In genomic region chr6:138572200-138572875, GRCh38 we compare ENCODE assay signal across 8 cellular contexts.
A peak's percentile ranks its signal among the peaks of the same experiment; 100 is the strongest.
DNase-seq lines count a peak whose midpoint lies in the region; ATAC-seq and TF ChIP-seq lines count a peak whose summit lies in the region.

No MANE protein-coding gene starts in this region.

- no peak for ATAC-seq in HG03280 (IDR thresholded peaks at IDR 0.05; ENCODE audit: unreplicated experiment)
- ATAC-seq in HG03025 (IDR thresholded peaks at IDR 0.05; ENCODE audit: low FRiP score, unreplicated experiment): no peak

- DNase-seq in NCI-H345 treated with DMSO at 0.1 percent for 48 hours (lab: John Stamatoyannopoulos, UW; ENCODE audit: unreplicated experiment) (peak; percentile 91), dorsolateral prefrontal cortex (peak in 1 of 10 donors; percentile 71), lower leg skin (ENCODE audit: low spot score in 2 of 2) (peak; percentile 58 to 91), tibial artery (peak; percentile 71 to 74)
- DNase-seq in CD8-positive, alpha-beta memory T cell: no peak

- WGBS in lower leg skin, 2 donors: 3% methylated on average over 18 of the region's 18 CpGs

- no peak overlapping the region for H3K27ac Mint-ChIP-seq in CD8-positive, alpha-beta memory T cell

- peak overlapping the region in 2 of 7 donors; percentile 15 to 33 for H3K4me3 Mint-ChIP-seq in CD8-positive, alpha-beta memory T cell

- H3K4me1 ChIP-seq in tibial artery: peaks cover 0 to 24% (median 14%) of the 10 kb centered on the region in 4 donors
- H3K4me1 ChIP-seq in CD8-positive, alpha-beta memory T cell (ENCODE audit: insufficient read depth, low read length): no peaks in the 10 kb centered on the region

- POLR2A ChIA-PET in CD8-positive, alpha-beta memory T cell (lab: Charles Lee): no interaction called here

- H3K27ac ChIP-seq in dorsolateral prefrontal cortex: peak overlapping the region in 10 of 59 donors; percentile 3 to 64 (median 25)
- H3K27ac ChIP-seq in tibial artery: peak overlapping the region; percentile 18 to 24
- no peak overlapping the region for H3K27ac ChIP-seq in CD8-positive, alpha-beta memory T cell (ENCODE audit: low read depth, low read length)

- H3K4me3 ChIP-seq in GM08714 (ENCODE audit: low read length): peak overlapping the region; percentile 14; the same call in 1 of the 2 replicates
- peak overlapping the region in 58 of 59 donors; percentile 3 to 55 (median 35) for H3K4me3 ChIP-seq in dorsolateral prefrontal cortex
- H3K4me3 ChIP-seq in lower leg skin (ENCODE audit: low read depth, poor library complexity, severe bottlenecking): no peak overlapping the region
- peak overlapping the region; percentile 38 to 50 for H3K4me3 ChIP-seq in tibial artery
- H3K4me3 ChIP-seq in CD8-positive, alpha-beta memory T cell (ENCODE audit: low read length): no peak overlapping the region

- intact Hi-C loops in dorsolateral prefrontal cortex (cut with DNase I) (no loop called here), lower leg skin (cut with DNase I; ENCODE audit: low total_unique reads) (no loop called here), tibial artery (cut with DNase I; ENCODE audit: low total_unique reads) (no loop called here)

- H3K27me3 ChIP-seq in dorsolateral prefrontal cortex (peaks cover 0 to 51% (median 37%) of the 10 kb centered on the region in 45 donors), tibial artery (no peaks in the 10 kb centered on the region)
- H3K27me3 ChIP-seq in CD8-positive, alpha-beta memory T cell (ENCODE audit: insufficient read depth, low read length, poor library complexity, severe bottlenecking): peaks cover 16% of the 10 kb centered on the region

- CTCF ChIA-PET in CD8-positive, alpha-beta memory T cell (lab: Charles Lee): interaction anchor here (1.3 kb wide), 1 partner anchor 16 kb away, joined by 3 read pairs; no protein-coding TSS in a partner anchor

- TF ChIP-seq CTCF in dorsolateral prefrontal cortex (IDR thresholded peaks at IDR 0.05 in 54 of 56, conservative IDR thresholded peaks at IDR 0.05 in 2 of 56; ENCODE audit: low read depth in 1 of 56, partially characterized antibody in 56 of 56) (no peak), lower leg skin (IDR thresholded peaks at IDR 0.05) (no peak), tibial artery (IDR thresholded peaks at IDR 0.05) (no peak)

- H3K4me1 Mint-ChIP-seq in CD8-positive, alpha-beta memory T cell: no peaks in the 10 kb centered on the region

- no peaks in the 10 kb centered on the region for H3K36me3 ChIP-seq in tibial artery
- H3K36me3 ChIP-seq in CD8-positive, alpha-beta memory T cell (ENCODE audit: insufficient read depth, low read length): no peaks in the 10 kb centered on the region

- peaks cover 0 to 4% (median 0%) of the 10 kb centered on the region in 3 donors for H3K36me3 Mint-ChIP-seq in CD8-positive, alpha-beta memory T cell

- H3K9me3 ChIP-seq in tibial artery: no peaks in the 10 kb centered on the region
- no peaks in the 10 kb centered on the region for H3K9me3 ChIP-seq in CD8-positive, alpha-beta memory T cell (ENCODE audit: low read length)

- no peak for TF ChIP-seq POLR2A in lower leg skin (IDR thresholded peaks at IDR 0.05)

- H3K27me3 Mint-ChIP-seq in CD8-positive, alpha-beta memory T cell: peaks cover 0 to 19% of the 10 kb centered on the region in 2 donors

- no peaks in the 10 kb centered on the region for H3K9me3 Mint-ChIP-seq in CD8-positive, alpha-beta memory T cell

Comparison
In these comparisons a context has a peak if more than half of its experiments do, and no peak if none do; other contexts are left out.
1. H3K4me3 ChIP-seq: peak in GM08714 (single experiment), dorsolateral prefrontal cortex (58 of 59) and tibial artery (2 of 2); none in lower leg skin (single experiment) and CD8-positive, alpha-beta memory T cell (single experiment).
2. DNase-seq: peak in NCI-H345 treated with DMSO at 0.1 percent for 48 hours (single experiment), lower leg skin (2 of 2) and tibial artery (2 of 2); none in CD8-positive, alpha-beta memory T cell (0 of 5).